8 cellular contexts compared by ENCODE assay signal in genomic region chr5:32174011-32174866, GRCh38. TPM values are rescaled to one million over a fixed set of nuclear protein-coding genes. Genes with fewer than 3 reads are reported as not detected.
DNase-seq lines count a peak whose midpoint lies in the region; ATAC-seq and TF ChIP-seq lines count a peak whose summit lies in the region.

Gene GOLPH3 (minus strand): TSS chr5:32174319. CDS start chr5:32174034, 285 bp downstream.

- H3K27ac ChIP-seq in thoracic aorta: peak within 1 kb of the TSS; percentile 100

- H3K4me3 Mint-ChIP-seq in osteocyte (ENCODE audit: unreplicated experiment): peak within 1 kb of the TSS; percentile 100

- no peaks in the 10 kb centered on the region for H3K36me3 ChIP-seq in thoracic aorta

- H3K4me3 ChIP-seq in GM12864 (ENCODE audit: low read depth, low read length) (peak within 1 kb of the TSS; percentile 83), thoracic aorta (peak within 1 kb of the TSS; percentile 100)

- DNase-seq in GM12864 (ENCODE audit: low read depth): peak; percentile 54
- peak; percentile 88 for DNase-seq in NCI-H1105 (lab: John Stamatoyannopoulos, UW)
- peak; percentile 77 for DNase-seq in SKM-1 (lab: John Stamatoyannopoulos, UW; ENCODE audit: unreplicated experiment)
- DNase-seq in activated naive CD4-positive, alpha-beta T cell treated with anti-CD3 and anti-CD28 coated beads, Interleukin-2, amount 50 U/mL, for 72 hours (ENCODE audit: low spot score in 2 of 2): peak; percentile 94 to 96
- peak; percentile 94 for DNase-seq in glomerular visceral epithelial cell (ENCODE audit: extremely low spot score)
- DNase-seq in osteocyte (ENCODE audit: extremely low spot score, unreplicated experiment): peak; percentile 96
- peak; percentile 86 for DNase-seq in thoracic aorta (ENCODE audit: low spot score)

- H3K9me3 ChIP-seq in thoracic aorta: no peaks in the 10 kb centered on the region

- H3K9me3 Mint-ChIP-seq in activated naive CD4-positive, alpha-beta T cell treated with anti-CD3 and anti-CD28 coated beads, Interleukin-2, amount 50 U/mL, for 72 hours: no peaks in the 10 kb centered on the region
- H3K9me3 Mint-ChIP-seq in osteocyte (ENCODE audit: unreplicated experiment): no peaks in the 10 kb centered on the region

- no peaks in the 10 kb centered on the region for H3K27me3 ChIP-seq in thoracic aorta (replicated peaks; ENCODE audit: insufficient read depth)

- H3K27me3 Mint-ChIP-seq in osteocyte (ENCODE audit: unreplicated experiment): no peaks in the 10 kb centered on the region

- peak; percentile 90 for ATAC-seq in HG02642 (IDR thresholded peaks at IDR 0.05; ENCODE audit: poor library complexity, unreplicated experiment)
- peak; percentile 90 to 92 for ATAC-seq in activated naive CD4-positive, alpha-beta T cell treated with anti-CD3 and anti-CD28 coated beads, Interleukin-2, amount 50 U/mL, for 72 hours
- peak; percentile 85 for ATAC-seq in thoracic aorta (ENCODE audit: insufficient number of reproducible peaks, low FRiP score, low read depth)

- H3K27ac Mint-ChIP-seq in activated naive CD4-positive, alpha-beta T cell treated with anti-CD3 and anti-CD28 coated beads, Interleukin-2, amount 50 U/mL, for 72 hours: peak within 1 kb of the TSS; percentile 99 to 100
- H3K27ac Mint-ChIP-seq in osteocyte (ENCODE audit: unreplicated experiment): peak within 1 kb of the TSS; percentile 100

- H3K36me3 Mint-ChIP-seq in activated naive CD4-positive, alpha-beta T cell treated with anti-CD3 and anti-CD28 coated beads, Interleukin-2, amount 50 U/mL, for 72 hours: peaks cover 19 to 44% of the 10 kb centered on the region in 2 donors
- H3K36me3 Mint-ChIP-seq in osteocyte (ENCODE audit: unreplicated experiment): peaks cover 19% of the 10 kb centered on the region

- H3K4me1 ChIP-seq in thoracic aorta (ENCODE audit: control insufficient read depth in 1 of 2, low read depth in 2 of 2): peaks cover 29 to 39% of the 10 kb centered on the region in 2 donors

- TF ChIP-seq CTCF in GM12864 (IDR thresholded peaks at IDR 0.05; ENCODE audit: low read depth, low read length, missing control alignments) (peak; percentile 6), osteocyte (IDR thresholded peaks at IDR 0.05) (no peak), thoracic aorta (IDR thresholded peaks at IDR 0.05) (peak; percentile 20)

- H3K4me1 Mint-ChIP-seq in osteocyte (ENCODE audit: unreplicated experiment): peaks cover 43% of the 10 kb centered on the region

RNA-seq across cellular contexts. Expression of gene GOLPH3, which starts in this region (rescaled TPM):
- total RNA-seq in activated naive CD4-positive, alpha-beta T cell treated with anti-CD3 and anti-CD28 coated beads, Interleukin-2, amount 50 U/mL, for 72 hours: 10 to 100 TPM; 35.9 to 56.9 TPM
- total RNA-seq in osteocyte (91.2 and 94.9 TPM in 2 replicates), thoracic aorta (100 to 1,000 TPM in 1 of 2 donors, 10 to 100 TPM in 1; 71.8 to 113 TPM)

Comparison
In these comparisons a context has a peak if more than half of its experiments do, and no peak if none do; other contexts are left out.
1. Peak in every context shown above with its lines: DNase-seq, ATAC-seq, H3K4me3 ChIP-seq and H3K27ac ChIP-seq.